In the genomic region with DNA sequence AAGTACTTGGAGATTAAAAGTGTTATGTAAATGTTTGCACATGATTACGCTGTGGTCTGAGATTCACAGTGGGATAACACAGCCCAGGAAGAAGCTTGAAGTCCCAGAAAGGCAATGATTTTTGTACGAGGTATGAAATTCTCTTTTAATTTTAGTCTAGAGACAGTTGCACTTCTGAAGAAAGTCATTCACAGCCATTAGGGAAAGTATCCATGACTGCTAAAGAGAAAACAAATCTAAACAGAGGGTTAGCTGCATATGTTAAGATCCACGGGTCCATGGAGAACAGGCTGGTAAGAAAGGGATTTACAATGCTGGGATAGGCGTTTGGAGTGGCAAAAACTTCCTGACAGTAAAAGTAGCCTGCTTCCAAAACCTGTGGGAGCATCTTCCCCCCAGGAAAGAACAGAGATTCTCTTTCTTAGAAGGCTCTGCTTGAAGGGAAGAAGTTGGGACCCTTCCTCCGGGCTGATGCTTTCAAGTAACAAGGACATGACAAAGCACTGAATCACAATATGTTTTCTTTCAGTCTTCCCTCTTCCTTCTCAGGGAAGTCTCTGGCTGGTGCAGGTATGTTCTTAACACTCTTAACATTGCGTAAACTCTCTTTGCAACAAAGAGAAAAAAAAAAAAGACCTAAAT, we compare ENCODE assay signal across 15 cellular contexts.
DNase-seq lines count a peak whose midpoint lies in the region; ATAC-seq and TF ChIP-seq lines count a peak whose summit lies in the region.
"Had no signal": no experiment of that assay in that cellular context is flagged by ENCODE, and none has a peak within 500 bp of the region (broad histone marks: within the 10 kb centered on the region; RNA-seq: fewer than 3 reads in every experiment).

No MANE protein-coding gene starts in this region.

- H3K4me1 ChIP-seq in PC-3 (ENCODE audit: insufficient read depth, low read length) (peaks cover 10% of the 10 kb centered on the region; the same call in 1 of the 2 replicates), mesodermal cell (ENCODE audit: control insufficient read depth, insufficient read depth, low read length, poor library complexity, severe bottlenecking) (peaks cover 34% of the 10 kb centered on the region), thoracic aorta (ENCODE audit: control insufficient read depth in 1 of 2, low read depth in 2 of 2) (peaks cover 14 to 65% of the 10 kb centered on the region in 2 donors)

- CTCF ChIA-PET in PC-3 (lab: Charles Lee) = no interaction called here

- peak; percentile 37; the same call in 1 of the 2 replicates for ATAC-seq in PC-3
- no peak for ATAC-seq in thoracic aorta (ENCODE audit: insufficient number of reproducible peaks, low FRiP score, low read depth)
- no peak for ATAC-seq in GM21390 (IDR thresholded peaks at IDR 0.05; ENCODE audit: unreplicated experiment)
- no peak for ATAC-seq in HG02885 (IDR thresholded peaks at IDR 0.05; ENCODE audit: poor library complexity, unreplicated experiment)
- ATAC-seq: activated CD4-positive, alpha-beta T cell treated with anti-CD3 and anti-CD28 coated beads for 36 hours had no signal

- H3K27me3 ChIP-seq in PC-3 (ENCODE audit: low read length) (no peaks in the 10 kb centered on the region), thoracic aorta (replicated peaks; ENCODE audit: insufficient read depth) (no peaks in the 10 kb centered on the region)

- intact Hi-C loops in PC-3 (cut with micrococcal nuclease) = no loop called here

- no peaks in the 10 kb centered on the region for H3K9me3 ChIP-seq in PC-3 (ENCODE audit: low read length)
- H3K9me3 ChIP-seq in mesodermal cell (ENCODE audit: control insufficient read depth, low read length) = peaks cover 9% of the 10 kb centered on the region
- no peaks in the 10 kb centered on the region for H3K9me3 ChIP-seq in thoracic aorta
- H3K9me3 ChIP-seq: Caco-2 had no signal

- TF ChIP-seq CTCF in PC-3 (conservative IDR thresholded peaks at IDR 0.05; ENCODE audit: low read depth, low read length) (no peak), epithelial cell of esophagus (IDR thresholded peaks at IDR 0.05; ENCODE audit: insufficient read depth, low read depth, low read length, missing control alignments) (no peak), thoracic aorta (IDR thresholded peaks at IDR 0.05) (no peak)

- H3K79me2 ChIP-seq in PC-3 (ENCODE audit: low read length) = no peaks in the 10 kb centered on the region

- H4K20me1 ChIP-seq in PC-3 (ENCODE audit: low read length) = no peaks in the 10 kb centered on the region

- H3K9me2 ChIP-seq in PC-3 (replicated peaks; ENCODE audit: low read length) = no peaks in the 10 kb centered on the region

- no peak overlapping the region for H3K27ac ChIP-seq in PC-3 (ENCODE audit: low read length)
- peak overlapping the region; percentile 23 for H3K27ac ChIP-seq in mesodermal cell (ENCODE audit: low read depth, low read length, severe bottlenecking)
- H3K27ac ChIP-seq in thoracic aorta = peak overlapping the region; percentile 88 to 95
- H3K27ac ChIP-seq: SK-N-MC had no signal

- DNase-seq in PC-3 (peak; percentile 25), epithelial cell of esophagus (ENCODE audit: low read depth) (peak; percentile 86), thoracic aorta (ENCODE audit: low spot score) (no peak), NCI-H69 (lab: John Stamatoyannopoulos, UW) (no peak)
- DNase-seq in activated T-cell treated with anti-CD3 and anti-CD28 coated beads, Interleukin-2, amount 50 U/mL, for 1 hour = no peak
- DNase-seq: activated CD4-positive, alpha-beta T cell treated with anti-CD3 and anti-CD28 coated beads for 36 hours; activated naive CD4-positive, alpha-beta T cell; Caco-2; erythroblast; KBM-7; NCI-H446 had no signal

- no peak overlapping the region for H3K4me3 ChIP-seq in PC-3 (ENCODE audit: low read length)
- H3K4me3 ChIP-seq in epithelial cell of esophagus (ENCODE audit: low read length) = no peak overlapping the region
- H3K4me3 ChIP-seq in mesodermal cell (ENCODE audit: extremely low read depth, insufficient read depth, low read length, poor library complexity, severe bottlenecking) = no peak overlapping the region
- H3K4me3 ChIP-seq in thoracic aorta = peak overlapping the region; percentile 63
- H3K4me3 ChIP-seq: SK-N-MC had no signal

- H3F3A ChIP-seq in PC-3 (ENCODE audit: low read length, unreplicated experiment) = no peaks in the 10 kb centered on the region

- H2AFZ ChIP-seq in PC-3 (ENCODE audit: low read length) = no peak overlapping the region

- H3K9ac ChIP-seq in PC-3 (ENCODE audit: low read length) = no peak overlapping the region

- POLR2A ChIA-PET in PC-3 (lab: Charles Lee; ENCODE audit: unreplicated experiment) = no interaction called here

- H3K4me2 ChIP-seq in PC-3 (ENCODE audit: low read length) = peak overlapping the region; percentile 56; the same call in 1 of the 2 replicates

- WGBS in mesodermal cell (ENCODE audit: insufficient coverage in 2 of 2), 2 experiments = 47 to 60% methylated on average over 4 to 5 of the region's 6 CpGs

- H3K36me3 ChIP-seq in PC-3 (ENCODE audit: low read depth, low read length) = no peaks in the 10 kb centered on the region
- no peaks in the 10 kb centered on the region for H3K36me3 ChIP-seq in mesodermal cell (ENCODE audit: control insufficient read depth, insufficient read depth, low read length)
- H3K36me3 ChIP-seq in thoracic aorta = no peaks in the 10 kb centered on the region

- BruUV-seq in PC-3 (replicated peaks; lab: Mats Ljungman, UMichigan) = no TSS peak

Comparison
In these comparisons a context has a peak if more than half of its experiments do, and no peak if none do; other contexts are left out.
1. DNase-seq: peak in PC-3 (single experiment) and epithelial cell of esophagus (single experiment); none in thoracic aorta (single experiment), NCI-H69 (single experiment) and activated T-cell treated with anti-CD3 and anti-CD28 coated beads, Interleukin-2, amount 50 U/mL, for 1 hour (single experiment).